Comparison of ENCODE assay signal across 8 cellular contexts in the genomic region with DNA sequence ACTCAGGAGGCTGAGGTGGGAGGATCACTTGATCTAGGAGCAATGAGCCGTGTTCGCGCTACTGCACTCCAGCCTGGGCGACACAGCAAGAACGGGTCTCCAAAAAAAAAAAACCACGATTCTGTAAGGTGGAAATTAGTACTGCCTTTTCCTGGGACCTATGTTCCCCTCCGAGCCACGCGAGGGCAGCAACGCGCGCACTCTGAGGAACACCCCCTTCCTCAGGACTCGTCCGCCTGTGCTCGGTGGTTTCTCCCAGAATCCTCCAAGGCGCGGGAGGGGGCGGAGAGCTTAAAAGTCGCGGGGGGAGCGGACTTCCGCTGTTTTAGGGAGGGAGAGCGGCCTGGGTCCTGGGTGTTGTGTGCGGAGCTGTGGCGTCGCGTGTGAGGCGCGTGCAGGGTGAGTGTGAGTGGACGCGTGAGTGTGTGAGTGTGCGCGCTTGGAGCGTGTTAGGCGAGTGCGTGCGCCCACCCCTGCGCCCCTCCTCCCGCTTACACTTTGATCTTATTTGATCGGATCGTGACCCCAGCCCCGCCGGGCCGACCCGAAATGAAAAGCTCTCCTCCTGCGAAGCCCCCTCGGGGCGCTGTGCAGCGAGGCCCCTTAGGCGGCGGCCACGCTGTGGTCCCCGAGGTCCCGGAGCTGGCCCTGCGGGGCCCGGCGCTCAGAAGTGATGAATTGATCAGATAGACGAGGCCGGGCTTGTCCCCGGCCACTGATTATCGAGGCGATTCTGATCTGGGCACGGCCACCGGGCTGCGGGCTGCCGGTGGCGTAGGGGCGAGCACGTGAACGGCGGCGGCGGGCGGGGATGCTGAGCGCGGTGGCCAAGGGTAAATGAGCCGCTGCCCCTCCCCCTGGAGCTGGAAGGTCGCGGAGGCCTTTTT.
DNase-seq lines count a peak whose midpoint lies in the region; ATAC-seq and TF ChIP-seq lines count a peak whose summit lies in the region.

No MANE protein-coding gene starts in this region.

- no peaks in the 10 kb centered on the region for H3K27me3 ChIP-seq in OCI-LY3 (ENCODE audit: low read depth, low read length)
- H3K27me3 ChIP-seq in mucosa of rectum (ENCODE audit: control insufficient read depth in 2 of 2, insufficient read depth in 2 of 2, low read length in 2 of 2), result no peaks in the 10 kb centered on the region

- H3K36me3 ChIP-seq in OCI-LY3 (replicated peaks; ENCODE audit: low read depth, low read length) (peaks cover 4% of the 10 kb centered on the region), mucosa of rectum (ENCODE audit: control insufficient read depth in 2 of 2, insufficient read depth in 2 of 2, low read length in 2 of 2) (peaks cover 0 to 3% of the 10 kb centered on the region in 2 donors)

- ATAC-seq in GM21515 (IDR thresholded peaks at IDR 0.05; ENCODE audit: unreplicated experiment), result peak; percentile 91

- peak overlapping the region; percentile 86 for H2AFZ ChIP-seq in OCI-LY3 (ENCODE audit: low read depth, low read length)

- H3K4me1 ChIP-seq in OCI-LY3 (ENCODE audit: low read length) (peaks cover 3% of the 10 kb centered on the region), mucosa of rectum (ENCODE audit: control insufficient read depth in 2 of 2, insufficient read depth in 2 of 2, low read length in 2 of 2) (peaks cover 3 to 12% of the 10 kb centered on the region in 2 donors)

- peak; percentile 60 for TF ChIP-seq CTCF in OCI-LY3 (IDR thresholded peaks at IDR 0.05; ENCODE audit: low read depth, low read length)

- H3K9ac ChIP-seq in OCI-LY3 (ENCODE audit: low read length) (peak overlapping the region; percentile 97), mucosa of rectum (ENCODE audit: low read depth in 1 of 2, low read length in 2 of 2) (peak overlapping the region; percentile 95 to 99)

- H3K4me3 ChIP-seq in OCI-LY3 (ENCODE audit: low read length) (peak overlapping the region; percentile 99), mucosa of rectum (ENCODE audit: low read length in 2 of 2) (peak overlapping the region; percentile 88 to 91)

- H3K9me3 ChIP-seq in OCI-LY3 (ENCODE audit: insufficient read depth, low read length), result no peaks in the 10 kb centered on the region
- H3K9me3 ChIP-seq in mucosa of rectum (ENCODE audit: control insufficient read depth in 2 of 2, low read length in 2 of 2), result no peaks in the 10 kb centered on the region

- H3K27ac ChIP-seq in OCI-LY3 (ENCODE audit: low read length) (peak overlapping the region; percentile 72), epithelial cell of prostate (peak overlapping the region; percentile 65), mucosa of rectum (ENCODE audit: low read depth in 2 of 2, low read length in 2 of 2) (peak overlapping the region; percentile 95 to 96)

- DNase-seq in DMS 273 treated with DMSO at 0.1 percent for 48 hours (lab: John Stamatoyannopoulos, UW), result peak; percentile 90
- DNase-seq in HuH-7.5 (ENCODE audit: low spot score), result peak; percentile 84
- peak; percentile 97 for DNase-seq in activated T-cell treated with anti-CD3 and anti-CD28 coated beads for 4 hours
- DNase-seq in epithelial cell of prostate (ENCODE audit: low read depth, low spot score), result peak; percentile 88
- DNase-seq in stimulated activated CD8-positive, alpha-beta memory T cell treated with anti-CD3 and anti-CD28 coated beads, Interleukin-4, amount 100 ng/mL, for 48 hours, result peak; percentile 98

- H3K4me2 ChIP-seq in OCI-LY3 (ENCODE audit: low read length), result peak overlapping the region; percentile 77

- peaks cover 23% of the 10 kb centered on the region for H3K79me2 ChIP-seq in OCI-LY3 (ENCODE audit: low read length)

- peaks cover 3% of the 10 kb centered on the region; the same call in 1 of the 2 replicates for H4K20me1 ChIP-seq in OCI-LY3 (ENCODE audit: insufficient read depth, low read length)

Comparison
In these comparisons a context has a peak if more than half of its experiments do, and no peak if none do; other contexts are left out.
1. Peak in every context shown above with its lines: DNase-seq, ATAC-seq, H3K4me3 ChIP-seq and H3K27ac ChIP-seq.